ENCODE assay signal across 8 cellular contexts in the genomic region with DNA sequence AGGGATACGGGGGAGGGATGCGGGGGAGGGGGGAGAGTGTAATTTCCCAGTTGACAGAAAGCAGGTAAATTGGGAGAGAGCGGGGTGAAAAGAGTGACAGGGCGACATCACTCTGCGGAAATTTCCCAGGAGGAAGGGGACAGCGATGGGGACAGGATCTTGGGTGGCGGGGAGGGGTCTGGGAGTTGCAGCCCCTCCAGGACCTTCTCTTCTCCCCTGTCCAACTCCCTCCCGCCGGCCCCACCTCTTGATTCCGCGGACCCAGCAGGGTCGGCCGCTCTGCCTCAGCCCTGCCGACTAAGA.
A peak's percentile ranks its signal among the peaks of the same experiment; 100 is the strongest.
DNase-seq lines count a peak whose midpoint lies in the region; ATAC-seq and TF ChIP-seq lines count a peak whose summit lies in the region.

No MANE protein-coding gene starts in this region.

- H3K4me2 ChIP-seq in SU-DHL-6 (ENCODE audit: low read depth, low read length, poor library complexity, severe bottlenecking): peak overlapping the region; percentile 55

- no peak for DNase-seq in fibroblast of the aortic adventitia (ENCODE audit: low read depth)
- no peak for DNase-seq in gastrocnemius medialis
- no peak for DNase-seq in putamen (ENCODE audit: low spot score)
- DNase-seq in GDM1 (lab: John Stamatoyannopoulos, UW): no peak
- DNase-seq in COLO829 (ENCODE audit: low spot score): no peak

- TF ChIP-seq POLR2A in gastrocnemius medialis (IDR thresholded peaks at IDR 0.05): no peak

- no peaks in the 10 kb centered on the region for H3K79me2 ChIP-seq in SU-DHL-6 (ENCODE audit: insufficient read depth, low read length)

- no peak for ATAC-seq in gastrocnemius medialis
- ATAC-seq in GM19397 (IDR thresholded peaks at IDR 0.05; ENCODE audit: unreplicated experiment): no peak

- H3K9me2 ChIP-seq in SU-DHL-6 (replicated peaks; ENCODE audit: insufficient read depth, low read length): no peaks in the 10 kb centered on the region

- TF ChIP-seq CTCF in SU-DHL-6 (IDR thresholded peaks at IDR 0.05; ENCODE audit: insufficient read depth, low read length, poor library complexity, severe bottlenecking) (no peak), fibroblast of the aortic adventitia (IDR thresholded peaks at IDR 0.05; ENCODE audit: insufficient read depth, low read length) (no peak), gastrocnemius medialis (IDR thresholded peaks at IDR 0.05 in 4 of 5, conservative IDR thresholded peaks at IDR 0.05 in 1 of 5) (no peak)

- H3K36me3 ChIP-seq in SU-DHL-6 (ENCODE audit: low read length) (no peaks in the 10 kb centered on the region), gastrocnemius medialis (no peaks in the 10 kb centered on the region)

- H3K27ac ChIP-seq in SU-DHL-6 (ENCODE audit: low read depth, low read length) (no peak overlapping the region), gastrocnemius medialis (peak overlapping the region; percentile 62 to 90 (median 72))

- in situ Hi-C loops in gastrocnemius medialis (cut with MboI; ENCODE audit: low sequenced_read_pairs in 4 of 4): no loop called here

- H3K9me3 ChIP-seq in SU-DHL-6 (ENCODE audit: insufficient read depth, low read length) (no peaks in the 10 kb centered on the region), gastrocnemius medialis (no peaks in the 10 kb centered on the region)

- H3K27me3 ChIP-seq in SU-DHL-6 (ENCODE audit: low read length) (no peaks in the 10 kb centered on the region), gastrocnemius medialis (no peaks in the 10 kb centered on the region)

- H4K20me1 ChIP-seq in SU-DHL-6 (ENCODE audit: low read depth, low read length): no peaks in the 10 kb centered on the region

- peak overlapping the region; percentile 80; the same call in 1 of the 2 replicates for H3K4me3 ChIP-seq in GM08714 (ENCODE audit: low read length)
- peak overlapping the region; percentile 47 for H3K4me3 ChIP-seq in SU-DHL-6 (ENCODE audit: insufficient read depth, low read length, poor library complexity, severe bottlenecking)
- peak overlapping the region; percentile 79 for H3K4me3 ChIP-seq in fibroblast of the aortic adventitia (ENCODE audit: low read depth, low read length)
- peak overlapping the region; percentile 64 to 82 (median 76) for H3K4me3 ChIP-seq in gastrocnemius medialis

- H3K9ac ChIP-seq in SU-DHL-6 (ENCODE audit: low read length): peak overlapping the region; percentile 51

- H2AFZ ChIP-seq in SU-DHL-6 (ENCODE audit: low read depth, low read length, severe bottlenecking): no peak overlapping the region

- intact Hi-C loops in gastrocnemius medialis (cut with DNase I; ENCODE audit: low total_unique reads): loop anchor here (2.0 to 5.0 kb wide), 2 partner anchors 92 to 115 kb away; a partner anchor contains a TSS

- H3F3A ChIP-seq in SU-DHL-6 (ENCODE audit: insufficient read depth): 0 out of 2 replicates have a peak, but pooled peaks cover 3% of the 10 kb centered on the region

- H3K4me1 ChIP-seq in gastrocnemius medialis: peaks cover 6 to 15% of the 10 kb centered on the region in 2 donors
